Comparison of ENCODE assay signal across 20 cellular contexts in the genomic region with DNA sequence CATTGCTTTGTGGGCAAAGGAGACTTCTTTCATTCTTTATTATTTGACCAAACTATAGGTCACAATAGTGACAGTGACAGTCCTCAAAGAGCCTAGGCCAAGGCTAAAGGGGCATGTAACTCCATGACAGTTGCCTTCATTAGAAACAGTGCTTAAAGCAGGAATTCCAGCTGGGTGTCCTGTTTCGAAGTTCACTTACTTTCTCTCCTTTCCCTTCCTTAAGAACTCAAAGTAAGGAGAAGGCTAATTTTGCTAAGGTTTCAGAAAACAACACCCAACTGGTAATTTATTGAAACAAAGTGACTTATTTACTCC. TPM values are rescaled to one million over a fixed set of nuclear protein-coding genes. Genes with fewer than 3 reads are reported as not detected.
DNase-seq lines count a peak whose midpoint lies in the region; ATAC-seq and TF ChIP-seq lines count a peak whose summit lies in the region.
"Had no signal": no experiment of that assay in that cellular context is flagged by ENCODE, and none has a peak within 500 bp of the region (broad histone marks: within the 10 kb centered on the region; RNA-seq: fewer than 3 reads in every experiment).

No MANE protein-coding gene starts in this region.

- peak overlapping the region; percentile 42 to 55; a peak in 3 of 5 replicates for H3K4me3 Mint-ChIP-seq in H9
- H3K4me3 Mint-ChIP-seq in neural progenitor cell, result no peak overlapping the region
- no peak overlapping the region for H3K4me3 Mint-ChIP-seq in activated naive CD4-positive, alpha-beta T cell treated with anti-CD3 and anti-CD28 coated beads, Interleukin-2, amount 10 ng/mL, durations not matched to agents 7 days and 5 days
- H3K4me3 Mint-ChIP-seq: CD8-positive, alpha-beta memory T cell had no signal

- H4K20me1 ChIP-seq in H9 (ENCODE audit: control insufficient read depth, insufficient read depth, insufficient read length), result no peaks in the 10 kb centered on the region
- no peaks in the 10 kb centered on the region for H4K20me1 ChIP-seq in neural progenitor cell (ENCODE audit: low read depth)
- H4K20me1 ChIP-seq: BLaER1 treated with 17β-estradiol and CSF1 and Interleukin-3, amounts not matched to agents 10 nM and 100 nM had no signal

- H3K27ac ChIP-seq in H9 (ENCODE audit: insufficient read length, low read depth, low read length), result peak overlapping the region; percentile 65
- peak overlapping the region; percentile 96 for H3K27ac ChIP-seq in caudate nucleus (ENCODE audit: low read depth, low read length)
- no peak overlapping the region for H3K27ac ChIP-seq in iPS-18a (ENCODE audit: low read length)
- no peak overlapping the region for H3K27ac ChIP-seq in neural progenitor cell
- H3K27ac ChIP-seq: BLaER1 treated with 17β-estradiol and CSF1 and Interleukin-3, amounts not matched to agents 10 nM and 100 nM; PC-9; SJSA1 had no signal

- no peaks in the 10 kb centered on the region for H3K79me1 ChIP-seq in H9 (ENCODE audit: insufficient read depth, low read depth, low read length, poor library complexity, severe bottlenecking)

- H3K4me1 ChIP-seq in H9 (ENCODE audit: insufficient read depth, low read length), result no peaks in the 10 kb centered on the region; the same call in 1 of the 2 replicates
- peaks cover 16% of the 10 kb centered on the region for H3K4me1 ChIP-seq in iPS-18a (ENCODE audit: control insufficient read depth, low read depth, low read length)
- peaks cover 17% of the 10 kb centered on the region for H3K4me1 ChIP-seq in neural progenitor cell
- H3K4me1 ChIP-seq: SJSA1 had no signal

- H3K23me2 ChIP-seq in H9 (ENCODE audit: insufficient read length, low read depth, low read length, poor library complexity, severe bottlenecking), result peaks cover 2% of the 10 kb centered on the region

- no peak overlapping the region for H4K91ac ChIP-seq in H9 (ENCODE audit: insufficient read length, low read depth, low read length)

- no peak overlapping the region for H3T11ph ChIP-seq in H9 (ENCODE audit: low read length)

- H3K9me3 Mint-ChIP-seq in H9 (peaks cover 0 to 19% of the 10 kb centered on the region in 2 experiments; a peak in 4 of 5 replicates), neural progenitor cell (peaks cover 14% of the 10 kb centered on the region)
- H3K9me3 Mint-ChIP-seq in activated naive CD4-positive, alpha-beta T cell treated with anti-CD3 and anti-CD28 coated beads, Interleukin-2, amount 10 ng/mL, durations not matched to agents 7 days and 5 days, result no peaks in the 10 kb centered on the region
- H3K9me3 Mint-ChIP-seq: CD8-positive, alpha-beta memory T cell had no signal

- ATAC-seq in HG03565 (IDR thresholded peaks at IDR 0.05; ENCODE audit: unreplicated experiment), result no peak

- no peak overlapping the region for H3K4ac ChIP-seq in H9 (ENCODE audit: low read depth, low read length)

- peaks cover under 1% of the 10 kb centered on the region for H3K9me3 ChIP-seq in H9 (ENCODE audit: control insufficient read depth, low read depth, low read length)
- H3K9me3 ChIP-seq in iPS-18a (ENCODE audit: control insufficient read depth, low read depth, low read length), result peaks cover 23% of the 10 kb centered on the region
- no peaks in the 10 kb centered on the region for H3K9me3 ChIP-seq in neural progenitor cell (ENCODE audit: low read depth)
- H3K9me3 ChIP-seq: SJSA1 had no signal

- no peak overlapping the region for H2BK12ac ChIP-seq in H9 (ENCODE audit: insufficient read length, low read depth, low read length)

- H2AK5ac ChIP-seq in H9 (ENCODE audit: insufficient read length, low read length), result no peak overlapping the region

- peaks cover 25% of the 10 kb centered on the region for H3K36me3 ChIP-seq in iPS-18a (ENCODE audit: control insufficient read depth, low read depth, low read length)
- H3K36me3 ChIP-seq in neural progenitor cell, result no peaks in the 10 kb centered on the region
- H3K36me3 ChIP-seq: BLaER1 treated with 17β-estradiol and CSF1 and Interleukin-3, amounts not matched to agents 10 nM and 100 nM; SJSA1 had no signal

- no peak overlapping the region for H3K14ac ChIP-seq in H9 (ENCODE audit: insufficient read depth, low read length)

- no peak overlapping the region for H2BK20ac ChIP-seq in H9 (ENCODE audit: low read depth, low read length, poor library complexity, severe bottlenecking)

- no peak overlapping the region for H3K23ac ChIP-seq in H9 (ENCODE audit: insufficient read length, low read depth, low read length)

- H3K4me3 ChIP-seq in iPS-18a (ENCODE audit: low read length) (peak overlapping the region; percentile 4), neural progenitor cell (no peak overlapping the region)
- H3K4me3 ChIP-seq: BLaER1 treated with 17β-estradiol and CSF1 and Interleukin-3, amounts not matched to agents 10 nM and 100 nM; PC-9; SJSA1 had no signal

- peaks cover 16% of the 10 kb centered on the region for H3F3A ChIP-seq in neural progenitor cell (ENCODE audit: low read depth)

- no peak overlapping the region for H4K8ac ChIP-seq in H9 (replicated peaks; ENCODE audit: insufficient read length, low read depth, low read length)

- H3K79me2 ChIP-seq in H9 (ENCODE audit: insufficient read depth, low read length) (peaks cover 2% of the 10 kb centered on the region; the same call in 1 of the 2 replicates), neural progenitor cell (ENCODE audit: low read depth) (no peaks in the 10 kb centered on the region)

- H3K36me3 Mint-ChIP-seq in H9 (ENCODE audit: insufficient read depth in 1 of 3, low read depth in 3 of 3), result peaks cover 11 to 83% (median 44%) of the 10 kb centered on the region in 3 experiments; a peak in 6 of 7 replicates
- no peaks in the 10 kb centered on the region for H3K36me3 Mint-ChIP-seq in neural progenitor cell
- no peaks in the 10 kb centered on the region for H3K36me3 Mint-ChIP-seq in activated naive CD4-positive, alpha-beta T cell treated with anti-CD3 and anti-CD28 coated beads, Interleukin-2, amount 10 ng/mL, durations not matched to agents 7 days and 5 days
- H3K36me3 Mint-ChIP-seq: CD8-positive, alpha-beta memory T cell had no signal

- peaks cover 33 to 44% of the 10 kb centered on the region in 2 experiments for H3K4me1 Mint-ChIP-seq in H9
- peaks cover 15% of the 10 kb centered on the region for H3K4me1 Mint-ChIP-seq in neural progenitor cell
- no peaks in the 10 kb centered on the region for H3K4me1 Mint-ChIP-seq in activated naive CD4-positive, alpha-beta T cell treated with anti-CD3 and anti-CD28 coated beads, Interleukin-2, amount 10 ng/mL, durations not matched to agents 7 days and 5 days
- H3K4me1 Mint-ChIP-seq: CD8-positive, alpha-beta memory T cell had no signal

- H3K4me2 ChIP-seq in H9 (ENCODE audit: insufficient read depth, insufficient read length, low read length), result peak overlapping the region; percentile 36
- peak overlapping the region; percentile 6 for H3K4me2 ChIP-seq in neural progenitor cell
- H3K4me2 ChIP-seq: PC-9 had no signal

- no peaks in the 10 kb centered on the region for H3K27me3 Mint-ChIP-seq in H9 (ENCODE audit: low read depth)
- peaks cover 25% of the 10 kb centered on the region for H3K27me3 Mint-ChIP-seq in neural progenitor cell (ENCODE audit: insufficient read depth, low read depth)
- H3K27me3 Mint-ChIP-seq in activated naive CD4-positive, alpha-beta T cell treated with anti-CD3 and anti-CD28 coated beads, Interleukin-2, amount 10 ng/mL, durations not matched to agents 7 days and 5 days, result peaks cover 14% of the 10 kb centered on the region

- H3K27me3 ChIP-seq in H9 (ENCODE audit: insufficient read depth, low read length) (no peaks in the 10 kb centered on the region), iPS-18a (ENCODE audit: control insufficient read depth, insufficient read depth, low read length) (no peaks in the 10 kb centered on the region), neural progenitor cell (peaks cover 9% of the 10 kb centered on the region)
- H3K27me3 ChIP-seq: BLaER1 treated with 17β-estradiol and CSF1 and Interleukin-3, amounts not matched to agents 10 nM and 100 nM; SJSA1 had no signal

- H2BK120ac ChIP-seq in H9 (ENCODE audit: low read depth, low read length, poor library complexity, severe bottlenecking), result no peak overlapping the region

- no CpG with 5 or more reads among the region's 1 CpG for WGBS in H9 (ENCODE audit: extremely low coverage, insufficient read length, low lambda C conversion rate)

- TF ChIP-seq CTCF in H9 (conservative IDR thresholded peaks at IDR 0.05) (no peak), neural progenitor cell (IDR thresholded peaks at IDR 0.05) (no peak), GM10266 (IDR thresholded peaks at IDR 0.05; ENCODE audit: control insufficient read depth, insufficient read depth, low read depth, missing control alignments) (no peak)

- no peak overlapping the region for H4K5ac ChIP-seq in H9 (ENCODE audit: insufficient read length, low read depth, low read length)

- no peak overlapping the region for H2BK5ac ChIP-seq in H9 (ENCODE audit: insufficient read length, low read length)

- no peak overlapping the region for H2BK15ac ChIP-seq in H9 (ENCODE audit: low read depth, low read length)

- H3K27ac Mint-ChIP-seq in H9, result peak overlapping the region; percentile 80 to 97 (median 93)
- H3K27ac Mint-ChIP-seq in neural progenitor cell, result no peak overlapping the region
- H3K27ac Mint-ChIP-seq in activated naive CD4-positive, alpha-beta T cell treated with anti-CD3 and anti-CD28 coated beads, Interleukin-2, amount 10 ng/mL, durations not matched to agents 7 days and 5 days, result no peak overlapping the region
- H3K27ac Mint-ChIP-seq: CD8-positive, alpha-beta memory T cell had no signal

- CTCF ChIA-PET in activated naive CD4-positive, alpha-beta T cell treated with anti-CD3 and anti-CD28 coated beads, Interleukin-2, amount 10 ng/mL, durations not matched to agents 7 days and 5 days (lab: Charles Lee), result no interaction called here

- no peak overlapping the region for H3K9ac ChIP-seq in H9 (ENCODE audit: extremely low read depth, insufficient read length, low read length)
- H3K9ac ChIP-seq in iPS-18a (ENCODE audit: low read length), result no peak overlapping the region
- no peak overlapping the region for H3K9ac ChIP-seq in neural progenitor cell
- H3K9ac ChIP-seq: BLaER1 treated with 17β-estradiol and CSF1 and Interleukin-3, amounts not matched to agents 10 nM and 100 nM had no signal

- no peak overlapping the region for H2AFZ ChIP-seq in H9 (ENCODE audit: low read length)
- no peak overlapping the region for H2AFZ ChIP-seq in neural progenitor cell (replicated peaks)
- H2AFZ ChIP-seq: PC-9 had no signal

- H3K18ac ChIP-seq in H9 (ENCODE audit: insufficient read length, low read depth, low read length), result no peak overlapping the region

- DNase-seq in H9, result no peak
- no peak for DNase-seq in caudate nucleus (lab: John Stamatoyannopoulos, UW)
- no peak for DNase-seq in neural progenitor cell (ENCODE audit: low spot score)
- DNase-seq in GM10266 (ENCODE audit: extremely low spot score), result no peak
- no peak for DNase-seq in activated naive CD4-positive, alpha-beta T cell treated with anti-CD3 and anti-CD28 coated beads, Interleukin-2, amount 10 ng/mL, durations not matched to agents 7 days and 5 days
- no peak for DNase-seq in AG08395 (ENCODE audit: low spot score)
- DNase-seq: CD8-positive, alpha-beta memory T cell; DMS79 treated with DMSO at 0.1 percent for 48 hours; GOT3; NCI-H1417; NCI-H1930; NCI-H510A; NCI-H82 had no signal

- no peak overlapping the region for H3K56ac ChIP-seq in H9 (ENCODE audit: insufficient read length, low read depth, low read length)

RNA-seq across cellular contexts. Expression of gene HEY2, which starts 48.1 kb away (rescaled TPM):
- total RNA-seq in H9 (2021), result 5.6 and 6.6 TPM in 2 replicates
- total RNA-seq in neural progenitor cell (ENCODE audit: low replicate concordance), result 0.74 and 1.1 TPM in 2 replicates
- total RNA-seq: A172, G401, PC-9 had no signal

Comparison
In these comparisons a context has a peak if more than half of its experiments do, and no peak if none do; other contexts are left out.
1. H3K27ac ChIP-seq: peak in H9 (single experiment) and caudate nucleus (single experiment); none in iPS-18a (single experiment) and neural progenitor cell (single experiment).
2. H3K27ac Mint-ChIP-seq: peak in H9 (3 of 3); none in neural progenitor cell (single experiment) and activated naive CD4-positive, alpha-beta T cell treated with anti-CD3 and anti-CD28 coated beads, Interleukin-2, amount 10 ng/mL, durations not matched to agents 7 days and 5 days (single experiment).
3. H3K4me3 Mint-ChIP-seq: peak in H9 (2 of 2); none in neural progenitor cell (single experiment) and activated naive CD4-positive, alpha-beta T cell treated with anti-CD3 and anti-CD28 coated beads, Interleukin-2, amount 10 ng/mL, durations not matched to agents 7 days and 5 days (single experiment).